Comparison of ENCODE assay signal across 8 cellular contexts in genomic region chr21:45074048-45074817, GRCh38. TPM values are rescaled to one million over a fixed set of nuclear protein-coding genes. Genes with fewer than 3 reads are reported as not detected.
DNase-seq lines count a peak whose midpoint lies in the region; ATAC-seq and TF ChIP-seq lines count a peak whose summit lies in the region.

TSS of gene ADARB1 (plus strand) at chr21:45074580. CDS start at chr21:45171657, 97,077 bp downstream.

- DNase-seq in NCI-H146 (lab: John Stamatoyannopoulos, UW) (peak; percentile 46), NCI-H146 treated with DMSO at 0.1 percent for 48 hours (lab: John Stamatoyannopoulos, UW; ENCODE audit: unreplicated experiment) (no peak), Panc1 (ENCODE audit: low read depth, low spot score) (no peak), fibroblast of peridontal ligament (ENCODE audit: extremely low read depth) (peak; percentile 16), natural killer cell (peak; percentile 70), suprapubic skin (ENCODE audit: low spot score in 2 of 2) (no peak)
- peak; percentile 60 for DNase-seq in activated T-helper 9 cell treated with anti-CD3 and anti-CD28 coated beads, Interleukin-2, amount 50 U/mL, for 16 hours (ENCODE audit: low read depth)

- H3K27me3 ChIP-seq in Panc1 (ENCODE audit: control insufficient read depth, insufficient read depth, low read length) (no peaks in the 10 kb centered on the region), suprapubic skin (no peaks in the 10 kb centered on the region)

- in situ Hi-C loops in Panc1 (cut with HindIII; ENCODE audit: low pct_unique_long_range_greater_than_20kb, low sequenced_read_pairs), result no loop called here

- H3K4me3 Mint-ChIP-seq in natural killer cell, result peak within 1 kb of the TSS; percentile 99

- H3K27me3 Mint-ChIP-seq in natural killer cell (ENCODE audit: low read depth in 2 of 2), result peaks cover 5 to 6% of the 10 kb centered on the region in 2 donors

- peak within 1 kb of the TSS; percentile 79 to 89 for H3K27ac Mint-ChIP-seq in natural killer cell

- no peak for TF ChIP-seq EP300 in suprapubic skin (IDR thresholded peaks at IDR 0.05)

- CTCF ChIA-PET in Panc1 (lab: Charles Lee), result interaction anchor here (0.6 to 0.7 kb wide), 2 partner anchors 142 to 273 kb away, joined by 3 to 5 read pairs; no protein-coding TSS in a partner anchor

- H3K36me3 ChIP-seq in Panc1 (ENCODE audit: control insufficient read depth, insufficient read depth, low read length), result no peaks in the 10 kb centered on the region
- H3K36me3 ChIP-seq in suprapubic skin, result no peaks in the 10 kb centered on the region

- no peaks in the 10 kb centered on the region for H3K36me3 Mint-ChIP-seq in natural killer cell

- POLR2A ChIA-PET in Panc1 (lab: Charles Lee), result no interaction called here

- TF ChIP-seq POLR2A in suprapubic skin (IDR thresholded peaks at IDR 0.05), result no peak

- WGBS in suprapubic skin, result 0% methylated on average over 10 of the region's 132 CpGs

- ATAC-seq in HG03139 (IDR thresholded peaks at IDR 0.05; ENCODE audit: unreplicated experiment) (peak; percentile 48), Panc1 (peak; percentile 79), natural killer cell (peak; percentile 66 to 87 (median 74))

- H3K9me3 ChIP-seq in Panc1 (ENCODE audit: control insufficient read depth, insufficient read depth, low read depth, low read length), result no peaks in the 10 kb centered on the region
- no peaks in the 10 kb centered on the region for H3K9me3 ChIP-seq in suprapubic skin

- intact Hi-C loops in Panc1 (cut with micrococcal nuclease; ENCODE audit: unreplicated experiment), result no loop called here
- intact Hi-C loops in natural killer cell (cut with micrococcal nuclease), result no loop called here

- TF ChIP-seq CTCF in Panc1 (IDR thresholded peaks at IDR 0.05) (no peak), natural killer cell (IDR thresholded peaks at IDR 0.05) (no peak), suprapubic skin (IDR thresholded peaks at IDR 0.05) (no peak)

- BruUV-seq in Panc1 (replicated peaks; lab: Mats Ljungman, UMichigan), result no TSS peak

- H3K4me1 ChIP-seq in Panc1 (ENCODE audit: control insufficient read depth, insufficient read depth, low read length) (peaks cover 11% of the 10 kb centered on the region), suprapubic skin (peaks cover 38% of the 10 kb centered on the region)

- H3K27ac ChIP-seq in Panc1 (ENCODE audit: low read length), result peak within 1 kb of the TSS; percentile 51
- peak within 1 kb of the TSS; percentile 95 for H3K27ac ChIP-seq in suprapubic skin

- H3K4me3 ChIP-seq in Panc1 (ENCODE audit: low read depth in 2 of 2, low read length in 2 of 2) (peak within 1 kb of the TSS; percentile 53 to 62), suprapubic skin (peak within 1 kb of the TSS; percentile 99)

- peaks cover 34 to 43% of the 10 kb centered on the region in 2 donors for H3K4me1 Mint-ChIP-seq in natural killer cell

- no peaks in the 10 kb centered on the region for H3K9me3 Mint-ChIP-seq in natural killer cell

RNA-seq across cellular contexts. Expression of gene ADARB1, which starts in this region (rescaled TPM):
- total RNA-seq in Panc1 (2021; ENCODE audit: unreplicated experiment) (15.0 TPM), natural killer cell (10 to 100 TPM; 20.7 to 28.0 (median 26.6) TPM), suprapubic skin (10 to 100 TPM; 13.2 to 23.6 (median 20.3) TPM)
- polyA plus RNA-seq in Panc1 (2012; ENCODE audit: insufficient read length), result 9.3 TPM

Comparison
In these comparisons a context has a peak if more than half of its experiments do, and no peak if none do; other contexts are left out.
1. DNase-seq: peak in NCI-H146 (single experiment), activated T-helper 9 cell treated with anti-CD3 and anti-CD28 coated beads, Interleukin-2, amount 50 U/mL, for 16 hours (single experiment), fibroblast of peridontal ligament (single experiment) and natural killer cell (single experiment); none in NCI-H146 treated with DMSO at 0.1 percent for 48 hours (single experiment), Panc1 (single experiment) and suprapubic skin (0 of 2).
2. Peak in every context shown above with its lines, with median percentiles within 50 percentile points of each other: ATAC-seq.